Comparison of ENCODE assay signal across 17 cellular contexts in the genomic region with DNA sequence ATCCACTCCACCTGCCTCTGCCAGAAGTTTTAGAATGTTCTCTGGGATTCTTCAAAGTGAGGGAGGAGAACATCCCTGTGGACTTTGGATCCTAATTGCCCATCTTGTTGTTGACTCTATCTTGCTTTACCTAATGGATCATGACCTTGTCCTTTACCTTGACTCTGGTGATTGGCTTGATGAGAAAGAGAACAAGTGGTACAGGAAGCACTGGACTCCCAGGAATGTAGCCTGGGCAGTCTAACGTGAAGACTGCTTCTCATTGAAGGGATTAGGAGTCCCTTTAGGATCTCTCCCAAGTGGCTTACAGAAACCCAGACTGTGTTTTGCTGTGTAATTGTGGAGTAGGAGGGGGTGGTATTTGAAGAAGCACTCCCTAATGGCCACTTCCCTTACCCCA.
"Had no signal": no experiment of that assay in that cellular context is flagged by ENCODE, and none has a peak within 500 bp of the region (broad histone marks: within the 10 kb centered on the region; RNA-seq: fewer than 3 reads in every experiment).

No MANE protein-coding gene starts in this region.

- DNase-seq: effector memory CD8-positive, alpha-beta T cell; erythroblast; foreskin melanocyte; head of caudate nucleus; hippocampal formation; nucleus accumbens; ovary; stimulated activated CD4-positive, alpha-beta T cell treated with anti-CD3 and anti-CD28 coated beads, Interleukin-1b, Interleukin-23, amount 100 ng/mL, for 48 hours; stimulated activated CD4-positive, alpha-beta T cell treated with anti-CD3 and anti-CD28 coated beads, Interleukin-4, amount 100 ng/mL, for 24 hours; tibial artery; upper lobe of right lung had no signal

- H3K9me3 ChIP-seq: ovary, right atrium auricular region, tibial artery, upper lobe of right lung had no signal

- H3K4me3 ChIP-seq: neural progenitor cell, ovary, right atrium auricular region, smooth muscle cell, tibial artery, upper lobe of right lung had no signal

- H3K27ac ChIP-seq: neural progenitor cell, ovary, right atrium auricular region, tibial artery, upper lobe of right lung had no signal

- H2AFZ ChIP-seq: neural progenitor cell had no signal

- H3K9ac ChIP-seq: neural progenitor cell had no signal

- H3K4me1 ChIP-seq: neural progenitor cell, tibial artery, upper lobe of right lung had no signal

- H3K36me3 ChIP-seq: neural progenitor cell, ovary, right atrium auricular region, tibial artery, upper lobe of right lung had no signal

- H3K4me2 ChIP-seq: neural progenitor cell, smooth muscle cell had no signal

- H3K27me3 ChIP-seq: neural progenitor cell, ovary, right atrium auricular region, tibial artery, upper lobe of right lung had no signal

- ATAC-seq: effector memory CD8-positive, alpha-beta T cell; left lobe of liver; natural killer cell treated with Interleukin-12 subunit alpha and Interleukin-12 subunit beta and Interleukin-15 and Interleukin-18, amount 100 ng/mL, for 72 hours; stimulated activated memory B cell treated with anti-CD40 and anti-IgM and Interleukin-4, amounts not matched to agents 10 μg/mL and 1 μg/mL and 100 μg/mL, for 72 hours; upper lobe of right lung had no signal
